ENCODE assay signal across 1 cellular context in genomic region chr22:20449819-20450550, GRCh38.
TF ChIP-seq lines count a peak whose summit lies in the region.

No MANE protein-coding gene starts in this region.

TF ChIP-seq in K562, 482 proteins besides CTCF, POLR2A, EP300 and RAD21 (continued from another document):
- TF ChIP-seq, protein P1, sequence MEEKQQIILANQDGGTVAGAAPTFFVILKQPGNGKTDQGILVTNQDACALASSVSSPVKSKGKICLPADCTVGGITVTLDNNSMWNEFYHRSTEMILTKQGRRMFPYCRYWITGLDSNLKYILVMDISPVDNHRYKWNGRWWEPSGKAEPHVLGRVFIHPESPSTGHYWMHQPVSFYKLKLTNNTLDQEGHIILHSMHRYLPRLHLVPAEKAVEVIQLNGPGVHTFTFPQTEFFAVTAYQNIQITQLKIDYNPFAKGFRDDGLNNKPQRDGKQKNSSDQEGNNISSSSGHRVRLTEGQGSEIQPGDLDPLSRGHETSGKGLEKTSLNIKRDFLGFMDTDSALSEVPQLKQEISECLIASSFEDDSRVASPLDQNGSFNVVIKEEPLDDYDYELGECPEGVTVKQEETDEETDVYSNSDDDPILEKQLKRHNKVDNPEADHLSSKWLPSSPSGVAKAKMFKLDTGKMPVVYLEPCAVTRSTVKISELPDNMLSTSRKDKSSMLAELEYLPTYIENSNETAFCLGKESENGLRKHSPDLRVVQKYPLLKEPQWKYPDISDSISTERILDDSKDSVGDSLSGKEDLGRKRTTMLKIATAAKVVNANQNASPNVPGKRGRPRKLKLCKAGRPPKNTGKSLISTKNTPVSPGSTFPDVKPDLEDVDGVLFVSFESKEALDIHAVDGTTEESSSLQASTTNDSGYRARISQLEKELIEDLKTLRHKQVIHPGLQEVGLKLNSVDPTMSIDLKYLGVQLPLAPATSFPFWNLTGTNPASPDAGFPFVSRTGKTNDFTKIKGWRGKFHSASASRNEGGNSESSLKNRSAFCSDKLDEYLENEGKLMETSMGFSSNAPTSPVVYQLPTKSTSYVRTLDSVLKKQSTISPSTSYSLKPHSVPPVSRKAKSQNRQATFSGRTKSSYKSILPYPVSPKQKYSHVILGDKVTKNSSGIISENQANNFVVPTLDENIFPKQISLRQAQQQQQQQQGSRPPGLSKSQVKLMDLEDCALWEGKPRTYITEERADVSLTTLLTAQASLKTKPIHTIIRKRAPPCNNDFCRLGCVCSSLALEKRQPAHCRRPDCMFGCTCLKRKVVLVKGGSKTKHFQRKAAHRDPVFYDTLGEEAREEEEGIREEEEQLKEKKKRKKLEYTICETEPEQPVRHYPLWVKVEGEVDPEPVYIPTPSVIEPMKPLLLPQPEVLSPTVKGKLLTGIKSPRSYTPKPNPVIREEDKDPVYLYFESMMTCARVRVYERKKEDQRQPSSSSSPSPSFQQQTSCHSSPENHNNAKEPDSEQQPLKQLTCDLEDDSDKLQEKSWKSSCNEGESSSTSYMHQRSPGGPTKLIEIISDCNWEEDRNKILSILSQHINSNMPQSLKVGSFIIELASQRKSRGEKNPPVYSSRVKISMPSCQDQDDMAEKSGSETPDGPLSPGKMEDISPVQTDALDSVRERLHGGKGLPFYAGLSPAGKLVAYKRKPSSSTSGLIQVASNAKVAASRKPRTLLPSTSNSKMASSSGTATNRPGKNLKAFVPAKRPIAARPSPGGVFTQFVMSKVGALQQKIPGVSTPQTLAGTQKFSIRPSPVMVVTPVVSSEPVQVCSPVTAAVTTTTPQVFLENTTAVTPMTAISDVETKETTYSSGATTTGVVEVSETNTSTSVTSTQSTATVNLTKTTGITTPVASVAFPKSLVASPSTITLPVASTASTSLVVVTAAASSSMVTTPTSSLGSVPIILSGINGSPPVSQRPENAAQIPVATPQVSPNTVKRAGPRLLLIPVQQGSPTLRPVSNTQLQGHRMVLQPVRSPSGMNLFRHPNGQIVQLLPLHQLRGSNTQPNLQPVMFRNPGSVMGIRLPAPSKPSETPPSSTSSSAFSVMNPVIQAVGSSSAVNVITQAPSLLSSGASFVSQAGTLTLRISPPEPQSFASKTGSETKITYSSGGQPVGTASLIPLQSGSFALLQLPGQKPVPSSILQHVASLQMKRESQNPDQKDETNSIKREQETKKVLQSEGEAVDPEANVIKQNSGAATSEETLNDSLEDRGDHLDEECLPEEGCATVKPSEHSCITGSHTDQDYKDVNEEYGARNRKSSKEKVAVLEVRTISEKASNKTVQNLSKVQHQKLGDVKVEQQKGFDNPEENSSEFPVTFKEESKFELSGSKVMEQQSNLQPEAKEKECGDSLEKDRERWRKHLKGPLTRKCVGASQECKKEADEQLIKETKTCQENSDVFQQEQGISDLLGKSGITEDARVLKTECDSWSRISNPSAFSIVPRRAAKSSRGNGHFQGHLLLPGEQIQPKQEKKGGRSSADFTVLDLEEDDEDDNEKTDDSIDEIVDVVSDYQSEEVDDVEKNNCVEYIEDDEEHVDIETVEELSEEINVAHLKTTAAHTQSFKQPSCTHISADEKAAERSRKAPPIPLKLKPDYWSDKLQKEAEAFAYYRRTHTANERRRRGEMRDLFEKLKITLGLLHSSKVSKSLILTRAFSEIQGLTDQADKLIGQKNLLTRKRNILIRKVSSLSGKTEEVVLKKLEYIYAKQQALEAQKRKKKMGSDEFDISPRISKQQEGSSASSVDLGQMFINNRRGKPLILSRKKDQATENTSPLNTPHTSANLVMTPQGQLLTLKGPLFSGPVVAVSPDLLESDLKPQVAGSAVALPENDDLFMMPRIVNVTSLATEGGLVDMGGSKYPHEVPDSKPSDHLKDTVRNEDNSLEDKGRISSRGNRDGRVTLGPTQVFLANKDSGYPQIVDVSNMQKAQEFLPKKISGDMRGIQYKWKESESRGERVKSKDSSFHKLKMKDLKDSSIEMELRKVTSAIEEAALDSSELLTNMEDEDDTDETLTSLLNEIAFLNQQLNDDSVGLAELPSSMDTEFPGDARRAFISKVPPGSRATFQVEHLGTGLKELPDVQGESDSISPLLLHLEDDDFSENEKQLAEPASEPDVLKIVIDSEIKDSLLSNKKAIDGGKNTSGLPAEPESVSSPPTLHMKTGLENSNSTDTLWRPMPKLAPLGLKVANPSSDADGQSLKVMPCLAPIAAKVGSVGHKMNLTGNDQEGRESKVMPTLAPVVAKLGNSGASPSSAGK (IDR thresholded peaks at IDR 0.05) = 0 out of 2 replicates have a peak, but pooled peaks have one; percentile 14
